ENCODE assay signal across 2 cellular contexts in the genomic region with DNA sequence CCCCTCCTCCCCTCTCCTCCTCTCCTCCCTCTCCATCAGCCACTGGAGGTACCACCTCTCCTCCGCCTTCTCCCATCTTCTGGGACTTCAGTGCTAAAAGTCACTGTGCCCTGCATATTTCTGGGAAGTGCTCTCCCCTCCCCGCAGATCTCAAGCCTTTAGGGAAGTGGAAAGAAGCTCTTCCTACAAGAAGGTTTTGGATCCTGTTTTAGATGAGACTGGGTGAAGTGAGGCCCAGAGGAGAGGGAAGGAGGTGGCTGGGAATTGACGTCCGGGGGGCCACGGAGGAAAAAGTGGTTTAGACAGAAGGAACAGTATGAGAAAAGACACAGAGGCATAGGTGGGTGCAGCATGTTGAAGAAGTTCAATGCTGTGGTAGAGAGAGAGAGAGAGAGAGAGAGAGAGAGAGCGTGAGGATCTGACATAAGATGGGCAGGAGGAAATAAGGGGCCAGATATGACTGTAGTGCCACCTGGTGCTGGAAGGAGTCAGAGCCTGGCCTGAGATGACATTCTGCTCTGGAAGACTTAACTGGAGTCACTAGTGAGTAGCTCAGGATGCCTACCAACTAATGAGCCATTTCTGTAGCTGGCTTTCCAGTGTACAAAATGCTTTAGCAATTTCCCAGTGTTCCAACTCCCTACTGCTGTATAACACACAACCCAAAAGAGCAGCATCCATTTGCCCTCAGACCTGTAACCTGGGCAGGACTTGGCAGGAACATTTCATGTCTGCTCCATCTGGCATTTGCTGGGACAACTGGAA.
TF ChIP-seq lines count a peak whose summit lies in the region.

No MANE protein-coding gene starts in this region.

TF ChIP-seq in SK-N-SH treated with all-trans-retinoic acid at 6 μM for 48 hours, 23 proteins besides CTCF, POLR2A, EP300 and RAD21:
- no peak for TF ChIP-seq TOX (CRISPR knock-in tag; IDR thresholded peaks at IDR 0.05; ENCODE audit: borderline replicate concordance)
- TF ChIP-seq, protein P1, sequence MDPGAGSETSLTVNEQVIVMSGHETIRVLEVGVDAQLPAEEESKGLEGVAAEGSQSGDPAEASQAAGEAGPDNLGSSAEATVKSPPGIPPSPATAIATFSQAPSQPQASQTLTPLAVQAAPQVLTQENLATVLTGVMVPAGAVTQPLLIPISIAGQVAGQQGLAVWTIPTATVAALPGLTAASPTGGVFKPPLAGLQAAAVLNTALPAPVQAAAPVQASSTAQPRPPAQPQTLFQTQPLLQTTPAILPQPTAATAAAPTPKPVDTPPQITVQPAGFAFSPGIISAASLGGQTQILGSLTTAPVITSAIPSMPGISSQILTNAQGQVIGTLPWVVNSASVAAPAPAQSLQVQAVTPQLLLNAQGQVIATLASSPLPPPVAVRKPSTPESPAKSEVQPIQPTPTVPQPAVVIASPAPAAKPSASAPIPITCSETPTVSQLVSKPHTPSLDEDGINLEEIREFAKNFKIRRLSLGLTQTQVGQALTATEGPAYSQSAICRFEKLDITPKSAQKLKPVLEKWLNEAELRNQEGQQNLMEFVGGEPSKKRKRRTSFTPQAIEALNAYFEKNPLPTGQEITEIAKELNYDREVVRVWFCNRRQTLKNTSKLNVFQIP (CRISPR knock-in tag; IDR thresholded peaks at IDR 0.05; ENCODE audit: borderline replicate concordance, low read depth) = no peak
- TF ChIP-seq ZC3H10 (CRISPR knock-in tag; IDR thresholded peaks at IDR 0.05) = no peak
- TF ChIP-seq ZNF565 (CRISPR knock-in tag; conservative IDR thresholded peaks at IDR 0.05; ENCODE audit: low read depth) = no peak
- TF ChIP-seq CSDC2 (CRISPR knock-in tag; IDR thresholded peaks at IDR 0.05) = no peak

TF ChIP-seq in HepG2, 621 proteins besides CTCF, POLR2A, EP300 and RAD21:
- TF ChIP-seq ELF3 (CRISPR knock-in tag; IDR thresholded peaks at IDR 0.05) (peak; percentile 71; the same call in 1 of the 2 replicates), SMC3 (IDR thresholded peaks at IDR 0.05; ENCODE audit: low read length) (peak; percentile 56; the same call in 1 of the 2 replicates), STAG1 (CRISPR knock-in tag; IDR thresholded peaks at IDR 0.05) (peak; percentile 80), NCOA5 (CRISPR knock-in tag; IDR thresholded peaks at IDR 0.05) (no peak)
- TF ChIP-seq, protein P2, sequence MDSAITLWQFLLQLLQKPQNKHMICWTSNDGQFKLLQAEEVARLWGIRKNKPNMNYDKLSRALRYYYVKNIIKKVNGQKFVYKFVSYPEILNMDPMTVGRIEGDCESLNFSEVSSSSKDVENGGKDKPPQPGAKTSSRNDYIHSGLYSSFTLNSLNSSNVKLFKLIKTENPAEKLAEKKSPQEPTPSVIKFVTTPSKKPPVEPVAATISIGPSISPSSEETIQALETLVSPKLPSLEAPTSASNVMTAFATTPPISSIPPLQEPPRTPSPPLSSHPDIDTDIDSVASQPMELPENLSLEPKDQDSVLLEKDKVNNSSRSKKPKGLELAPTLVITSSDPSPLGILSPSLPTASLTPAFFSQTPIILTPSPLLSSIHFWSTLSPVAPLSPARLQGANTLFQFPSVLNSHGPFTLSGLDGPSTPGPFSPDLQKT (CRISPR knock-in tag; IDR thresholded peaks at IDR 0.05; ENCODE audit: borderline replicate concordance) = no peak
TF ChIP-seq in HepG2: peak in this region for 3.
